ENCODE assay signal across 1 cellular context in the genomic region with DNA sequence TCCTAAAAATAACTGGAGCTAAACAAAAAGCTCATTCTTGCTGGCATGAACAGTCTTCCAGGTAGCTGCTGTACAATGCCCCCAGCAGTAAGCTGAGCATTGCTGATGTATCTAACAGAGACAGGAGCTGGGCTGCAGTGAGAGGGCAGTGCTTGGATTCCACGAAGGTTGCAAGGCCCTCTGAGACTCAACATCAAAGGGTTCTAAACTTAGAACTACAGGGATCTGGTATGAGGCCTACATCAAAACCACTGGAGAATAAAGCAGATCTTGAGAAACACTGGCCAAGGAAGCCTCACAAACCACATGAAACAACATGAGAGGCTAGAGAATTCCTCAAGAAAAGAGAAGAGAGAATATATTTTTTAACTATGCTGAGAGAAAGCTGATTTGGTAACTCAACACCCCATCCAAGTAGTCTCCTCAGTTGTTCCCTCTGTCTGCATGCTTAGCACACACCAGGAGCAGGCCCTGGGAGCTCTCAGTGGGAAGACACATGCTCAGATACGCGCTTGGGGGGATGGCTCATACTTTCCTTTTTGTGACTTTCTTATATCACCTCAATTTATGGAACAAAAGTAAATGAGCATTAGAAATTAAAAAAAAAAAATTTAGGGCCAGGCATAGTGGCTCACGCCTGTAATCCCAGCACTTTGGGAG.
TF ChIP-seq lines count a peak whose summit lies in the region.

No MANE protein-coding gene starts in this region.

TF ChIP-seq in HCT116, 20 proteins besides CTCF, POLR2A, EP300 and RAD21 (continued from another document):
- TF ChIP-seq ZNF274 (IDR thresholded peaks at IDR 0.05; ENCODE audit: low read depth, low read length) (no peak), SRF (IDR thresholded peaks at IDR 0.05; ENCODE audit: low read depth) (no peak), EGR1 (IDR thresholded peaks at IDR 0.05; ENCODE audit: low read depth) (no peak), SIN3A (IDR thresholded peaks at IDR 0.05; ENCODE audit: low read depth) (no peak), YY1 (IDR thresholded peaks at IDR 0.05; ENCODE audit: extremely low read depth, insufficient replicate concordance, low read depth, low read length) (no peak), SP1 (IDR thresholded peaks at IDR 0.05; ENCODE audit: low read depth) (no peak), JUND (IDR thresholded peaks at IDR 0.05) (no peak), TCF7L2 (IDR thresholded peaks at IDR 0.05; ENCODE audit: borderline replicate concordance, extremely low read depth, insufficient read depth, insufficient read length) (no peak), POLR2AphosphoS5 (IDR thresholded peaks at IDR 0.05; ENCODE audit: low read depth, low read length) (no peak)
- TF ChIP-seq, protein P1, sequence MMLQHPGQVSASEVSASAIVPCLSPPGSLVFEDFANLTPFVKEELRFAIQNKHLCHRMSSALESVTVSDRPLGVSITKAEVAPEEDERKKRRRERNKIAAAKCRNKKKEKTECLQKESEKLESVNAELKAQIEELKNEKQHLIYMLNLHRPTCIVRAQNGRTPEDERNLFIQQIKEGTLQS (IDR thresholded peaks at IDR 0.05), result no peak
- TF ChIP-seq, protein P2, sequence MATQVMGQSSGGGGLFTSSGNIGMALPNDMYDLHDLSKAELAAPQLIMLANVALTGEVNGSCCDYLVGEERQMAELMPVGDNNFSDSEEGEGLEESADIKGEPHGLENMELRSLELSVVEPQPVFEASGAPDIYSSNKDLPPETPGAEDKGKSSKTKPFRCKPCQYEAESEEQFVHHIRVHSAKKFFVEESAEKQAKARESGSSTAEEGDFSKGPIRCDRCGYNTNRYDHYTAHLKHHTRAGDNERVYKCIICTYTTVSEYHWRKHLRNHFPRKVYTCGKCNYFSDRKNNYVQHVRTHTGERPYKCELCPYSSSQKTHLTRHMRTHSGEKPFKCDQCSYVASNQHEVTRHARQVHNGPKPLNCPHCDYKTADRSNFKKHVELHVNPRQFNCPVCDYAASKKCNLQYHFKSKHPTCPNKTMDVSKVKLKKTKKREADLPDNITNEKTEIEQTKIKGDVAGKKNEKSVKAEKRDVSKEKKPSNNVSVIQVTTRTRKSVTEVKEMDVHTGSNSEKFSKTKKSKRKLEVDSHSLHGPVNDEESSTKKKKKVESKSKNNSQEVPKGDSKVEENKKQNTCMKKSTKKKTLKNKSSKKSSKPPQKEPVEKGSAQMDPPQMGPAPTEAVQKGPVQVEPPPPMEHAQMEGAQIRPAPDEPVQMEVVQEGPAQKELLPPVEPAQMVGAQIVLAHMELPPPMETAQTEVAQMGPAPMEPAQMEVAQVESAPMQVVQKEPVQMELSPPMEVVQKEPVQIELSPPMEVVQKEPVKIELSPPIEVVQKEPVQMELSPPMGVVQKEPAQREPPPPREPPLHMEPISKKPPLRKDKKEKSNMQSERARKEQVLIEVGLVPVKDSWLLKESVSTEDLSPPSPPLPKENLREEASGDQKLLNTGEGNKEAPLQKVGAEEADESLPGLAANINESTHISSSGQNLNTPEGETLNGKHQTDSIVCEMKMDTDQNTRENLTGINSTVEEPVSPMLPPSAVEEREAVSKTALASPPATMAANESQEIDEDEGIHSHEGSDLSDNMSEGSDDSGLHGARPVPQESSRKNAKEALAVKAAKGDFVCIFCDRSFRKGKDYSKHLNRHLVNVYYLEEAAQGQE (IDR thresholded peaks at IDR 0.05; ENCODE audit: low read depth), result no peak
- TF ChIP-seq, protein P3, sequence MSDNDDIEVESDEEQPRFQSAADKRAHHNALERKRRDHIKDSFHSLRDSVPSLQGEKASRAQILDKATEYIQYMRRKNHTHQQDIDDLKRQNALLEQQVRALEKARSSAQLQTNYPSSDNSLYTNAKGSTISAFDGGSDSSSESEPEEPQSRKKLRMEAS (IDR thresholded peaks at IDR 0.05), result no peak
TF ChIP-seq in HCT116: peak in this region for 0.
